ENCODE assay signal across 7 cellular contexts in genomic region chr20:45912344-45912682, GRCh38. TPM values are rescaled to one million over a fixed set of nuclear protein-coding genes. Genes with fewer than 3 reads are reported as not detected.
DNase-seq lines count a peak whose midpoint lies in the region; ATAC-seq and TF ChIP-seq lines count a peak whose summit lies in the region.
"Had no signal": no experiment of that assay in that cellular context is flagged by ENCODE, and none has a peak within 500 bp of the region (broad histone marks: within the 10 kb centered on the region; RNA-seq: fewer than 3 reads in every experiment).

No MANE protein-coding gene starts in this region.

- peak overlapping the region; percentile 75 for H3K27ac ChIP-seq in AG04450 (ENCODE audit: low read depth, low read length)
- peak overlapping the region; percentile 55 for H3K27ac ChIP-seq in WERI-Rb-1
- peak overlapping the region in 2 of 3 donors; percentile 65 to 69 for H3K27ac ChIP-seq in right lobe of liver

- H3K36me3 ChIP-seq in WERI-Rb-1 (no peaks in the 10 kb centered on the region; the same call in 1 of the 2 replicates), right lobe of liver (no peaks in the 10 kb centered on the region)

- no peaks in the 10 kb centered on the region for H3K27me3 ChIP-seq in AG04450 (ENCODE audit: control insufficient read depth, insufficient read depth, low read length)
- no peaks in the 10 kb centered on the region for H3K27me3 ChIP-seq in WERI-Rb-1 (ENCODE audit: insufficient read depth, low read depth, severe bottlenecking)
- H3K27me3 ChIP-seq in right lobe of liver: no peaks in the 10 kb centered on the region

- DNase-seq in AG04450 (ENCODE audit: low read depth, low spot score) (no peak), WERI-Rb-1 (no peak), right lobe of liver (no peak), SK-N-DZ (ENCODE audit: low spot score) (no peak), HCEC 1CT (no peak)

- intact Hi-C loops in right lobe of liver (cut with DNase I): no loop called here

- no peak for ATAC-seq in right lobe of liver
- ATAC-seq in GM19397 (IDR thresholded peaks at IDR 0.05; ENCODE audit: unreplicated experiment): no peak

- POLR2A ChIA-PET in AG04450 (lab: Yijun Ruan, JAX): interaction anchor here (0.9 to 3.6 kb wide), 5 partner anchors 8 to 23 kb away, joined by 4 to 57 read pairs (median 15); partner anchors contain the start of genes CTSA, NEURL2 and PCIF1

- TF ChIP-seq CTCF in AG04450 (IDR thresholded peaks at IDR 0.05; ENCODE audit: low read depth, low read length) (no peak), WERI-Rb-1 (IDR thresholded peaks at IDR 0.05; ENCODE audit: low read depth, low read length) (no peak), right lobe of liver (IDR thresholded peaks at IDR 0.05) (no peak)

- H3K4me1 ChIP-seq in right lobe of liver: peaks cover 0 to 2% (median 0%) of the 10 kb centered on the region in 4 donors

- TF ChIP-seq POLR2A in right lobe of liver (IDR thresholded peaks at IDR 0.05): no peak

- H3K4me3 ChIP-seq in AG04450 (ENCODE audit: low read depth, low read length): peak overlapping the region; percentile 69
- peak overlapping the region; percentile 50 for H3K4me3 ChIP-seq in WERI-Rb-1 (ENCODE audit: low read depth, low read length)
- H3K4me3 ChIP-seq in right lobe of liver: peak overlapping the region in 2 of 3 donors; percentile 20 to 46

- CTCF ChIA-PET in AG04450 (lab: Charles Lee): no interaction called here

- WGBS in right lobe of liver (ENCODE audit: insufficient coverage, low coverage, low lambda C conversion rate, missing lambda C conversion rate): 26% methylated on average over 4 of the region's 4 CpGs

- H3K9me3 ChIP-seq in AG04450 (ENCODE audit: control insufficient read depth, insufficient read depth, low read length) (no peaks in the 10 kb centered on the region; the same call in 1 of the 2 replicates), WERI-Rb-1 (ENCODE audit: severe bottlenecking) (no peaks in the 10 kb centered on the region), right lobe of liver (no peaks in the 10 kb centered on the region)

RNA-seq across cellular contexts. Expression of gene PLTP, which starts 0.4 kb away (rescaled TPM):
- polyA plus RNA-seq in AG04450 (2011; rRNA removed): 105 and 154 TPM in 2 replicates
- polyA minus RNA-seq in AG04450 (2011; rRNA and poly(A)+ RNA removed): 43.0 and 67.8 TPM in 2 replicates
- total RNA-seq in right lobe of liver: 10 to 100 TPM in 5 of 6 experiments, 1 to 10 TPM in 1; 9.6 to 70.2 (median 35.6) TPM
- 27.4 and 30.2 TPM in 2 replicates for polyA plus RNA-seq in SK-N-DZ (2014; cell fraction: cytosol; rRNA removed)
- 16.1 and 25.6 TPM in 2 replicates for polyA plus RNA-seq in SK-N-DZ (2014; cell fraction: nucleus; rRNA removed)

RNA-seq across cellular contexts. Expression of gene CTSA, which starts 21.2 kb away (rescaled TPM):
- 234 and 267 TPM in 2 replicates for polyA plus RNA-seq in AG04450 (2011; rRNA removed)
- polyA minus RNA-seq in AG04450 (2011; rRNA and poly(A)+ RNA removed): 167 and 244 TPM in 2 replicates
- 100 to 1,000 TPM in 3 of 6 experiments, 10 to 100 TPM in 3; 54.4 to 194 (median 134) TPM for total RNA-seq in right lobe of liver
- polyA plus RNA-seq in SK-N-DZ (2014; cell fraction: cytosol; rRNA removed): 42.6 and 48.7 TPM in 2 replicates
- 183 and 260 TPM in 2 replicates for polyA plus RNA-seq in SK-N-DZ (2014; cell fraction: nucleus; rRNA removed)

RNA-seq across cellular contexts. Expression of gene NEURL2, which starts 21.3 kb away (rescaled TPM):
- 1.1 and 1.9 TPM in 2 replicates for polyA plus RNA-seq in AG04450 (2011; rRNA removed)
- 0.74 and 2.2 TPM in 2 replicates for polyA minus RNA-seq in AG04450 (2011; rRNA and poly(A)+ RNA removed)
- total RNA-seq in right lobe of liver: 1 to 10 TPM; 3.6 to 8.8 (median 5.4) TPM
- polyA plus RNA-seq in SK-N-DZ (2014; cell fraction: cytosol; rRNA removed): 12.8 and 18.3 TPM in 2 replicates
- 23.6 and 36.5 TPM in 2 replicates for polyA plus RNA-seq in SK-N-DZ (2014; cell fraction: nucleus; rRNA removed)

RNA-seq across cellular contexts. Expression of gene PCIF1, which starts 22.2 kb away (rescaled TPM):
- 11.5 and 14.6 TPM in 2 replicates for polyA plus RNA-seq in AG04450 (2011; rRNA removed)
- polyA minus RNA-seq in AG04450 (2011; rRNA and poly(A)+ RNA removed): 19.7 and 24.9 TPM in 2 replicates
- 10 to 100 TPM in 2 of 6 experiments, 1 to 10 TPM in 4; 7.8 to 12.1 (median 9.5) TPM for total RNA-seq in right lobe of liver
- polyA plus RNA-seq in SK-N-DZ (2014; cell fraction: cytosol; rRNA removed): 13.0 and 13.5 TPM in 2 replicates
- 13.2 and 33.7 TPM in 2 replicates for polyA plus RNA-seq in SK-N-DZ (2014; cell fraction: nucleus; rRNA removed)

RNA-seq across cellular contexts. Expression of gene SPATA25, which starts 24.9 kb away (rescaled TPM):
- 0.43 and 0.50 TPM in 2 replicates for polyA plus RNA-seq in AG04450 (2011; rRNA removed)
- polyA minus RNA-seq in AG04450 (2011; rRNA and poly(A)+ RNA removed): 0.55 TPM in 1 of 2 replicates, not detected in the other
- 1 to 10 TPM in 5 of 6 experiments, under 1 TPM in 1; 0.50 to 3.2 (median 2.0) TPM for total RNA-seq in right lobe of liver
- 9.0 and 9.8 TPM in 2 replicates for polyA plus RNA-seq in SK-N-DZ (2014; cell fraction: cytosol; rRNA removed)
- polyA plus RNA-seq in SK-N-DZ (2014; cell fraction: nucleus; rRNA removed): 15.2 and 33.6 TPM in 2 replicates
- total RNA-seq: Daoy had no signal
